1 cellular context compared by ENCODE assay signal in the genomic region with DNA sequence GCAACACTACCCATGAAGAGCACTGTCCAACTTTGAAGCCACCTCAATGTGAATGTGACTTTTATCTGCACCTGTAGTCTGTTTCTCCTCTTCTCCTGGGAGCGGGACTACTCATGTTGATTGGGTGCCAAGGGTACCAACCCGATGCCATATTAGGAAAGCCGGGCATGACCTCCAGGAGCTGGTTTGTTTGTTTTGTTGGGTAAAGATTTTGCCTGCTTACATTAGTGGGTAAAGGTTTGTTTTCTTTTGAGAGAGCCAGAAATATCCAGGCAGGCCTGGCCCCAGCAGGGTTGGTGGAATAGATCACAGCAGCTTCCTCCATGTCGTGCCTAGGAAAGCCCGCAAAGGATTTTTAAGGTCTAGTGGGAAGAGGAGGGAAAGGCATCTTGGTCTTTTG.
TF ChIP-seq lines count a peak whose summit lies in the region.

No MANE protein-coding gene starts in this region.

TF ChIP-seq in A549, 52 proteins besides CTCF, POLR2A, EP300 and RAD21 (continued from another document):
- TF ChIP-seq EHMT2 (IDR thresholded peaks at IDR 0.05; ENCODE audit: low read depth) (no peak), E2F6 (IDR thresholded peaks at IDR 0.05; ENCODE audit: borderline replicate concordance, low read depth) (no peak), FOSL2 (IDR thresholded peaks at IDR 0.05) (no peak), FOSL2 (CRISPR knock-in tag; IDR thresholded peaks at IDR 0.05) (no peak), KDM1A (IDR thresholded peaks at IDR 0.05; ENCODE audit: low read depth) (no peak), FOXS1 (CRISPR knock-in tag; IDR thresholded peaks at IDR 0.05) (no peak), USF2 (IDR thresholded peaks at IDR 0.05) (no peak)
